In the genomic region with DNA sequence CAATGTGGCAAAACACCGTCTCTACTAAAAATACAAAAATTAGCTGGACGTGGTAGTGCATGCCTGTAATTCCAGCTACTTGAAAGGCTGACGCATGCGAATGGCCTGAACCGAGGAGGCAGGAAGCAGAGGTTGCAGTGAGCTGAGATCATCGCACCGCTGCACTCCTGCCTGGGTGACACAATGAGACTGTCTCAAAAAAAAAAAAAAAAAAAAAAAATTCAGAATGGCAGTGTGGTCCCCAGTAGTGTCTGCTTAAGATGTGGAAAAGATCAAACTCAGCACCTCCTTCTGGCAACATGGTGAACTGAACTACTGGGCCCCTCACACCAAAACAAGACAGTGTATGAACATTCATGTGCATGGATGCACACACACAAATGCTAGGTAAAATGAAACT, we compare ENCODE assay signal across 8 cellular contexts.
DNase-seq lines count a peak whose midpoint lies in the region; ATAC-seq, FAIRE-seq and TF ChIP-seq lines count a peak whose summit lies in the region.

No MANE protein-coding gene starts in this region.

- peak; percentile 7 for DNase-seq in stimulated activated CD4-positive, alpha-beta T cell treated with anti-CD3 and anti-CD28 coated beads, Interleukin-12 subunit alpha, Interleukin-12 subunit beta, amount 100 ng/mL, for 4 hours
- DNase-seq in NCI-H1436 (lab: John Stamatoyannopoulos, UW) = no peak
- no peak for DNase-seq in putamen (ENCODE audit: low spot score)
- DNase-seq in NCI-H2081 (lab: John Stamatoyannopoulos, UW) = no peak

- TF ChIP-seq CTCF in GM12873 (IDR thresholded peaks at IDR 0.05; ENCODE audit: insufficient read depth, low read depth, low read length, missing control alignments) = peak; percentile 28

- peak; percentile 86 for ATAC-seq in SK-N-SH treated with all-trans-retinoic acid at 6 μM for 48 hours
- no peak for ATAC-seq in GM18520 (IDR thresholded peaks at IDR 0.05; ENCODE audit: unreplicated experiment)

- peak; percentile 14 for FAIRE-seq in colon (lab: Jason Lieb, UNC)

TF ChIP-seq in SK-N-SH treated with all-trans-retinoic acid at 6 μM for 48 hours, 23 proteins besides CTCF, POLR2A, EP300 and RAD21:
- TF ChIP-seq ISL1 (CRISPR knock-in tag; IDR thresholded peaks at IDR 0.05) = no peak
- TF ChIP-seq PPARA (CRISPR knock-in tag; IDR thresholded peaks at IDR 0.05; ENCODE audit: borderline replicate concordance) = no peak
- TF ChIP-seq, protein P1, sequence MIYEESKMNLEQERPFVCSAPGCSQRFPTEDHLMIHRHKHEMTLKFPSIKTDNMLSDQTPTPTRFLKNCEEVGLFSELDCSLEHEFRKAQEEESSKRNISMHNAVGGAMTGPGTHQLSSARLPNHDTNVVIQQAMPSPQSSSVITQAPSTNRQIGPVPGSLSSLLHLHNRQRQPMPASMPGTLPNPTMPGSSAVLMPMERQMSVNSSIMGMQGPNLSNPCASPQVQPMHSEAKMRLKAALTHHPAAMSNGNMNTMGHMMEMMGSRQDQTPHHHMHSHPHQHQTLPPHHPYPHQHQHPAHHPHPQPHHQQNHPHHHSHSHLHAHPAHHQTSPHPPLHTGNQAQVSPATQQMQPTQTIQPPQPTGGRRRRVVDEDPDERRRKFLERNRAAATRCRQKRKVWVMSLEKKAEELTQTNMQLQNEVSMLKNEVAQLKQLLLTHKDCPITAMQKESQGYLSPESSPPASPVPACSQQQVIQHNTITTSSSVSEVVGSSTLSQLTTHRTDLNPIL (CRISPR knock-in tag; IDR thresholded peaks at IDR 0.05; ENCODE audit: low read depth) = no peak
- no peak for TF ChIP-seq OSR1 (CRISPR knock-in tag; IDR thresholded peaks at IDR 0.05)
- TF ChIP-seq ZFP30 (CRISPR knock-in tag; IDR thresholded peaks at IDR 0.05) = no peak
- TF ChIP-seq ARNTL (CRISPR knock-in tag; IDR thresholded peaks at IDR 0.05; ENCODE audit: borderline replicate concordance, low read depth) = no peak
- TF ChIP-seq SNAI2 (CRISPR knock-in tag; IDR thresholded peaks at IDR 0.05) = no peak
- TF ChIP-seq, protein P2, sequence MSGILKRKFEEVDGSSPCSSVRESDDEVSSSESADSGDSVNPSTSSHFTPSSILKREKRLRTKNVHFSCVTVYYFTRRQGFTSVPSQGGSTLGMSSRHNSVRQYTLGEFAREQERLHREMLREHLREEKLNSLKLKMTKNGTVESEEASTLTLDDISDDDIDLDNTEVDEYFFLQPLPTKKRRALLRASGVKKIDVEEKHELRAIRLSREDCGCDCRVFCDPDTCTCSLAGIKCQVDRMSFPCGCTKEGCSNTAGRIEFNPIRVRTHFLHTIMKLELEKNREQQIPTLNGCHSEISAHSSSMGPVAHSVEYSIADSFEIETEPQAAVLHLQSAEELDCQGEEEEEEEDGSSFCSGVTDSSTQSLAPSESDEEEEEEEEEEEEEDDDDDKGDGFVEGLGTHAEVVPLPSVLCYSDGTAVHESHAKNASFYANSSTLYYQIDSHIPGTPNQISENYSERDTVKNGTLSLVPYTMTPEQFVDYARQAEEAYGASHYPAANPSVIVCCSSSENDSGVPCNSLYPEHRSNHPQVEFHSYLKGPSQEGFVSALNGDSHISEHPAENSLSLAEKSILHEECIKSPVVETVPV (CRISPR knock-in tag; IDR thresholded peaks at IDR 0.05) = no peak
- TF ChIP-seq, protein P3, sequence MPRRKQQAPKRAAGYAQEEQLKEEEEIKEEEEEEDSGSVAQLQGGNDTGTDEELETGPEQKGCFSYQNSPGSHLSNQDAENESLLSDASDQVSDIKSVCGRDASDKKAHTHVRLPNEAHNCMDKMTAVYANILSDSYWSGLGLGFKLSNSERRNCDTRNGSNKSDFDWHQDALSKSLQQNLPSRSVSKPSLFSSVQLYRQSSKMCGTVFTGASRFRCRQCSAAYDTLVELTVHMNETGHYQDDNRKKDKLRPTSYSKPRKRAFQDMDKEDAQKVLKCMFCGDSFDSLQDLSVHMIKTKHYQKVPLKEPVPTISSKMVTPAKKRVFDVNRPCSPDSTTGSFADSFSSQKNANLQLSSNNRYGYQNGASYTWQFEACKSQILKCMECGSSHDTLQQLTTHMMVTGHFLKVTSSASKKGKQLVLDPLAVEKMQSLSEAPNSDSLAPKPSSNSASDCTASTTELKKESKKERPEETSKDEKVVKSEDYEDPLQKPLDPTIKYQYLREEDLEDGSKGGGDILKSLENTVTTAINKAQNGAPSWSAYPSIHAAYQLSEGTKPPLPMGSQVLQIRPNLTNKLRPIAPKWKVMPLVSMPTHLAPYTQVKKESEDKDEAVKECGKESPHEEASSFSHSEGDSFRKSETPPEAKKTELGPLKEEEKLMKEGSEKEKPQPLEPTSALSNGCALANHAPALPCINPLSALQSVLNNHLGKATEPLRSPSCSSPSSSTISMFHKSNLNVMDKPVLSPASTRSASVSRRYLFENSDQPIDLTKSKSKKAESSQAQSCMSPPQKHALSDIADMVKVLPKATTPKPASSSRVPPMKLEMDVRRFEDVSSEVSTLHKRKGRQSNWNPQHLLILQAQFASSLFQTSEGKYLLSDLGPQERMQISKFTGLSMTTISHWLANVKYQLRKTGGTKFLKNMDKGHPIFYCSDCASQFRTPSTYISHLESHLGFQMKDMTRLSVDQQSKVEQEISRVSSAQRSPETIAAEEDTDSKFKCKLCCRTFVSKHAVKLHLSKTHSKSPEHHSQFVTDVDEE (CRISPR knock-in tag; IDR thresholded peaks at IDR 0.05) = no peak
- TF ChIP-seq ZC3H10 (CRISPR knock-in tag; IDR thresholded peaks at IDR 0.05) = no peak
